ENCODE assay signal across 36 cellular contexts in genomic region chr5:62645223-62645622, GRCh38.
"Had no signal": no experiment of that assay in that cellular context is flagged by ENCODE, and none has a peak within 500 bp of the region (broad histone marks: within the 10 kb centered on the region; RNA-seq: fewer than 3 reads in every experiment).

No MANE protein-coding gene starts in this region.

- H3K27me3 ChIP-seq: MG63 had no signal

- DNase-seq: Karpas-422, Kasumi-1, MG63, MM.1S, MV-4-11, NCI-H1048, NCI-H1092, NCI-H1092 treated with DMSO at 0.1 percent for 48 hours, NCI-H1105, NCI-H1105 treated with DMSO at 0.1 percent for 48 hours, NCI-H1417, NCI-H1417 treated with DMSO at 0.1 percent for 48 hours, NCI-H1436, NCI-H1436 treated with DMSO at 0.1 percent for 48 hours, NCI-H146, NCI-H1694, NCI-H1694 treated with DMSO at 0.1 percent for 48 hours, NCI-H187, NCI-H187 treated with DMSO at 0.1 percent for 48 hours, NCI-H1930, NCI-H2029, NCI-H2029 treated with DMSO at 0.1 percent for 48 hours, NCI-H2081, NCI-H2081 treated with DMSO at 0.1 percent for 48 hours, NCI-H2107, NCI-H2171, NCI-H2171 treated with DMSO at 0.1 percent for 48 hours, NCI-H2227 treated with DMSO at 0.1 percent for 48 hours, NCI-H226, NCI-H345, NCI-H446, NCI-H446 treated with DMSO at 0.1 percent for 48 hours, NCI-H510A, NCI-H510A treated with DMSO at 0.1 percent for 48 hours, NCI-H524, NCI-H524 treated with DMSO at 0.1 percent for 48 hours had no signal

- H3K9me3 ChIP-seq: MG63 had no signal

- H3K36me3 ChIP-seq: MG63 had no signal

- H3K4me3 ChIP-seq: MG63 had no signal
